13 cellular contexts compared by ENCODE assay signal in genomic region chr1:28750330-28750729, GRCh38. TPM values are rescaled to one million over a fixed set of nuclear protein-coding genes. Genes with fewer than 3 reads are reported as not detected.
DNase-seq lines count a peak whose midpoint lies in the region; ATAC-seq and TF ChIP-seq lines count a peak whose summit lies in the region.
"Had no signal": no experiment of that assay in that cellular context is flagged by ENCODE, and none has a peak within 500 bp of the region (broad histone marks: within the 10 kb centered on the region; RNA-seq: fewer than 3 reads in every experiment).

No MANE protein-coding gene starts in this region.

- H3K27me3 ChIP-seq in BLaER1: no peaks in the 10 kb centered on the region
- H3K27me3 ChIP-seq in Caco-2 (replicated peaks; ENCODE audit: control insufficient read depth, insufficient read depth, low read length): no peaks in the 10 kb centered on the region

- H3K36me3 ChIP-seq in BLaER1 (peaks cover 98% of the 10 kb centered on the region), Caco-2 (ENCODE audit: control insufficient read depth, insufficient read depth, low read length) (0 out of 2 replicates have a peak, but pooled peaks cover 2% of the 10 kb centered on the region)

- H3K27ac Mint-ChIP-seq in Caco-2 (ENCODE audit: unreplicated experiment): peak overlapping the region; percentile 50
- peak overlapping the region; percentile 34 for H3K27ac Mint-ChIP-seq in activated naive CD8-positive, alpha-beta T cell
- peak overlapping the region; percentile 48 for H3K27ac Mint-ChIP-seq in memory B cell

- no TSS peak for BruUV-seq in Caco-2 (replicated peaks; lab: Mats Ljungman, UMichigan)

- peaks cover 69% of the 10 kb centered on the region for H3K36me3 Mint-ChIP-seq in Caco-2 (ENCODE audit: insufficient read depth, unreplicated experiment)
- H3K36me3 Mint-ChIP-seq in activated naive CD8-positive, alpha-beta T cell: peaks cover 11% of the 10 kb centered on the region
- H3K36me3 Mint-ChIP-seq in memory B cell: peaks cover 14% of the 10 kb centered on the region

- CTCF ChIA-PET in Caco-2 (lab: Charles Lee): no interaction called here

- H3K4me1 ChIP-seq in BLaER1 (peaks cover 64% of the 10 kb centered on the region), Caco-2 (peaks cover 23% of the 10 kb centered on the region)

- intact Hi-C loops in Caco-2 (cut with micrococcal nuclease; ENCODE audit: unreplicated experiment): no loop called here

- 0 out of 2 replicates have a peak overlapping the region, but pooled peaks have one; percentile 10 for H3K4me2 ChIP-seq in BLaER1

- H4K20me1 ChIP-seq in BLaER1: peaks cover 100% of the 10 kb centered on the region

- TF ChIP-seq CTCF in Caco-2 (IDR thresholded peaks at IDR 0.05; ENCODE audit: insufficient read depth in 1 of 2, low read depth in 1 of 2, low read length in 1 of 2, severe bottlenecking in 1 of 2, unreplicated experiment in 1 of 2): no peak

- H3K4me1 Mint-ChIP-seq in Caco-2 (ENCODE audit: low read depth, unreplicated experiment): peaks cover 28% of the 10 kb centered on the region
- peaks cover 63% of the 10 kb centered on the region for H3K4me1 Mint-ChIP-seq in activated naive CD8-positive, alpha-beta T cell (ENCODE audit: low read depth)
- peaks cover 25% of the 10 kb centered on the region for H3K4me1 Mint-ChIP-seq in memory B cell

- POLR2A ChIA-PET in Caco-2 (lab: Charles Lee): interaction anchor here (0.6 kb wide), 1 partner anchor 107 kb away, joined by 15 read pairs; the partner anchor contains the start of gene TAF12

- no peaks in the 10 kb centered on the region for H3K9me3 Mint-ChIP-seq in Caco-2 (ENCODE audit: unreplicated experiment)
- no peaks in the 10 kb centered on the region for H3K9me3 Mint-ChIP-seq in activated naive CD8-positive, alpha-beta T cell (ENCODE audit: low read depth)
- no peaks in the 10 kb centered on the region for H3K9me3 Mint-ChIP-seq in memory B cell

- H3K27ac ChIP-seq in BLaER1: no peak overlapping the region
- H3K27ac ChIP-seq: C4-2B had no signal

- H3K4me3 Mint-ChIP-seq in Caco-2 (ENCODE audit: unreplicated experiment) (no peak overlapping the region), memory B cell (no peak overlapping the region)
- H3K4me3 Mint-ChIP-seq in activated naive CD8-positive, alpha-beta T cell: peak overlapping the region; percentile 63

- H3K9me3 ChIP-seq in BLaER1 (no peaks in the 10 kb centered on the region), Caco-2 (no peaks in the 10 kb centered on the region)

- H3K27me3 Mint-ChIP-seq in Caco-2 (ENCODE audit: insufficient read depth, unreplicated experiment) (no peaks in the 10 kb centered on the region), memory B cell (no peaks in the 10 kb centered on the region)
- H3K27me3 Mint-ChIP-seq in activated naive CD8-positive, alpha-beta T cell: no peaks in the 10 kb centered on the region

- no peak overlapping the region for H3K9ac ChIP-seq in BLaER1

- DNase-seq in Caco-2 (no peak), memory B cell (ENCODE audit: low spot score in 2 of 2) (no peak), NCI-H1417 (lab: John Stamatoyannopoulos, UW) (no peak)
- DNase-seq in activated CD8-positive, alpha-beta memory T cell treated with anti-CD3 and anti-CD28 coated beads for 24 hours: no peak
- DNase-seq: GDM1; islet precursor cell; NCI-H1694 treated with DMSO at 0.1 percent for 48 hours; nucleus accumbens; stimulated activated CD4-positive, alpha-beta T cell treated with anti-CD3 and anti-CD28 coated beads, Interleukin-4, amount 100 ng/mL, for 4 hours had no signal

- no peak overlapping the region for H3K4me3 ChIP-seq in BLaER1
- no peak overlapping the region for H3K4me3 ChIP-seq in Caco-2 (ENCODE audit: low read depth, low read length)

- no peak for ATAC-seq in memory B cell (ENCODE audit: low read depth)
- no peak for ATAC-seq in GM19351 (IDR thresholded peaks at IDR 0.05; ENCODE audit: unreplicated experiment)

RNA-seq across cellular contexts. Expression of gene YTHDF2, which starts 13.6 kb away (rescaled TPM):
- total RNA-seq in Caco-2 (2022): 45.8 and 51.5 TPM in 2 replicates
